ENCODE assay signal across 10 cellular contexts in the genomic region with DNA sequence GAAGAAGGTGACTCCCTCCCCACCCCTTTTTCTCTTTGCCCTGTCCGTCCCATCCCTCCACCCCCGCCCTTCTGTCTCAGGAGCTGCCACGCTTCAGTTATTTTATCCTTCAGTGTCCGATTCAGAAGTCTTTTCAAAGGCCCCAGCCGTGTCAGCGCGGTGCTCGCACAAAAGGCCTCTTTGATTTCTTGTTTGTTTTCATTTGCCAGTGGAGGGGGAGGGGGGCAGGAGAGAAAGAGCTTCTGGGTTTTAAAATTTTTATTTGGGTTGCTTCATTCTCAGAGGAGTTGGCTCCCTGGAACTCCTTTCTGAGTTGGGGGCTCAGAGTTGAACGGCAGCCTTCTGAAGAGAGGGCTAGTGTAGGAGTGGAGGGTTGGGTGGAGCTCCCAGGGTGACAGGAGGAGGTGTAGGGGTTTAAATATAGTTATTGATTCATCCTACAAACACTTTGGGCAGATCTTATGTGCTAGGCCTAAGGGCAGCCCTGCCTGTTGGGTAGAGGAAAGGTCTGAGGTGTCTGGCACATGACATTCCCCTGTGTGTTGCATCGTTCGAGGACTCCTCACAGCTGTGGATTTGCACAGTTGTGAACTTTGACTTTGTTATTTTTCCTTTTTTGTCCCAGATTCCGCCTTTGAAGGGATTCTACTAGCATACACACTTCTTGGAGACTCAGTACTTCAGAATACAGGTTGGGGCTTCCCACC. TPM values are rescaled to one million over a fixed set of nuclear protein-coding genes. Genes with fewer than 3 reads are reported as not detected.
DNase-seq lines count a peak whose midpoint lies in the region; TF ChIP-seq lines count a peak whose summit lies in the region.
"Had no signal": no experiment of that assay in that cellular context is flagged by ENCODE, and none has a peak within 500 bp of the region (broad histone marks: within the 10 kb centered on the region; RNA-seq: fewer than 3 reads in every experiment).

No MANE protein-coding gene starts in this region.

- H3K9me3 ChIP-seq in BLaER1 (no peaks in the 10 kb centered on the region), H9 (ENCODE audit: control insufficient read depth, low read depth, low read length) (no peaks in the 10 kb centered on the region)

- H4K20me1 ChIP-seq in BLaER1 = peaks cover 92% of the 10 kb centered on the region
- peaks cover 2% of the 10 kb centered on the region for H4K20me1 ChIP-seq in H9 (ENCODE audit: control insufficient read depth, insufficient read depth, insufficient read length)

- H2BK20ac ChIP-seq in H9 (ENCODE audit: low read depth, low read length, poor library complexity, severe bottlenecking) = no peak overlapping the region

- H3K23ac ChIP-seq in H9 (ENCODE audit: insufficient read length, low read depth, low read length) = no peak overlapping the region

- H3K4me1 Mint-ChIP-seq in nephron = peaks cover 81% of the 10 kb centered on the region
- H3K4me1 Mint-ChIP-seq in H9 = peaks cover 2 to 7% of the 10 kb centered on the region in 2 experiments
- H3K4me1 Mint-ChIP-seq in CD14-positive monocyte = peaks cover 4% of the 10 kb centered on the region

- H4K8ac ChIP-seq in H9 (replicated peaks; ENCODE audit: insufficient read length, low read depth, low read length) = no peak overlapping the region

- no peak overlapping the region for H4K91ac ChIP-seq in H9 (ENCODE audit: insufficient read length, low read depth, low read length)

- no peak overlapping the region for H2BK12ac ChIP-seq in H9 (ENCODE audit: insufficient read length, low read depth, low read length)

- H3K27me3 Mint-ChIP-seq in nephron (ENCODE audit: low read depth) (peaks cover 97% of the 10 kb centered on the region), H9 (ENCODE audit: low read depth) (peaks cover 96% of the 10 kb centered on the region), CD14-positive monocyte (ENCODE audit: low read depth in 3 of 3) (peaks cover 0 to 5% (median 3%) of the 10 kb centered on the region in 3 donors)

- H3K36me3 Mint-ChIP-seq in nephron (ENCODE audit: low read depth) (peaks cover 11% of the 10 kb centered on the region), H9 (ENCODE audit: insufficient read depth in 1 of 3, low read depth in 3 of 3) (no peaks in the 10 kb centered on the region), CD14-positive monocyte (no peaks in the 10 kb centered on the region)
- H3K36me3 Mint-ChIP-seq: CD8-positive, alpha-beta memory T cell had no signal

- H3K4me2 ChIP-seq in BLaER1 (peak overlapping the region; percentile 80), H9 (ENCODE audit: insufficient read depth, insufficient read length, low read length) (no peak overlapping the region)

- no peak overlapping the region for H3T11ph ChIP-seq in H9 (ENCODE audit: low read length)

- H3K79me1 ChIP-seq in H9 (ENCODE audit: insufficient read depth, low read depth, low read length, poor library complexity, severe bottlenecking) = no peaks in the 10 kb centered on the region

- WGBS in H9 (ENCODE audit: extremely low coverage, insufficient read length, low lambda C conversion rate) = no CpG with 5 or more reads among the region's 12 CpGs

- DNase-seq in NCI-H345 (lab: John Stamatoyannopoulos, UW) (peak; percentile 43), epidermal melanocyte (ENCODE audit: insufficient read length, low spot score) (peak; percentile 75), H9 (no peak), activated T-cell treated with anti-CD3 and anti-CD28 coated beads for 4 hours (no peak), iPS-NIHi11 (ENCODE audit: low spot score) (no peak), CD14-positive monocyte (ENCODE audit: low spot score) (no peak)
- DNase-seq: CD8-positive, alpha-beta memory T cell; NCI-H187 treated with DMSO at 0.1 percent for 48 hours had no signal

- peaks cover 46% of the 10 kb centered on the region for H3K36me3 ChIP-seq in BLaER1

- H2BK120ac ChIP-seq in H9 (ENCODE audit: low read depth, low read length, poor library complexity, severe bottlenecking) = no peak overlapping the region

- no peaks in the 10 kb centered on the region for H3K79me2 ChIP-seq in H9 (ENCODE audit: insufficient read depth, low read length)

- no peak overlapping the region for H2BK15ac ChIP-seq in H9 (ENCODE audit: low read depth, low read length)

- no peak overlapping the region for H3K18ac ChIP-seq in H9 (ENCODE audit: insufficient read length, low read depth, low read length)

- no peak overlapping the region for H2AK5ac ChIP-seq in H9 (ENCODE audit: insufficient read length, low read length)

- no peak overlapping the region; the same call in 1 of the 2 replicates for H3K4me3 ChIP-seq in BLaER1

- no peak for TF ChIP-seq CTCF in nephron (IDR thresholded peaks at IDR 0.05; ENCODE audit: unreplicated experiment in 3 of 3)
- TF ChIP-seq CTCF in H9 (conservative IDR thresholded peaks at IDR 0.05) = no peak
- no peak for TF ChIP-seq CTCF in CD14-positive monocyte (IDR thresholded peaks at IDR 0.05)

- no peak overlapping the region for H4K5ac ChIP-seq in H9 (ENCODE audit: insufficient read length, low read depth, low read length)

- H3K27me3 ChIP-seq in BLaER1 = no peaks in the 10 kb centered on the region
- H3K27me3 ChIP-seq in H9 (ENCODE audit: insufficient read depth, low read length) = peaks cover 20% of the 10 kb centered on the region; the same call in 1 of the 2 replicates

- peak overlapping the region in 2 of 3 experiments; percentile 11 to 15 for H3K4me3 Mint-ChIP-seq in nephron
- no peak overlapping the region for H3K4me3 Mint-ChIP-seq in H9
- no peak overlapping the region for H3K4me3 Mint-ChIP-seq in CD14-positive monocyte
- H3K4me3 Mint-ChIP-seq: CD8-positive, alpha-beta memory T cell had no signal

- no peak overlapping the region for H3K56ac ChIP-seq in H9 (ENCODE audit: insufficient read length, low read depth, low read length)

- no peak overlapping the region for H2AFZ ChIP-seq in H9 (ENCODE audit: low read length)

- intact Hi-C loops in CD14-positive monocyte (cut with micrococcal nuclease) = loop anchor here in 1 of 2 donors (10.0 kb wide), 1 partner anchor 47 kb away; no protein-coding TSS in a partner anchor

- H2BK5ac ChIP-seq in H9 (ENCODE audit: insufficient read length, low read length) = no peak overlapping the region

- H3K27ac Mint-ChIP-seq in nephron = peak overlapping the region in 2 of 3 experiments; percentile 63 to 76
- no peak overlapping the region for H3K27ac Mint-ChIP-seq in H9
- no peak overlapping the region for H3K27ac Mint-ChIP-seq in CD14-positive monocyte

- H3K9ac ChIP-seq in BLaER1 (peak overlapping the region; percentile 64), H9 (ENCODE audit: extremely low read depth, insufficient read length, low read length) (no peak overlapping the region)

- no peak overlapping the region for H3K14ac ChIP-seq in H9 (ENCODE audit: insufficient read depth, low read length)

- peak overlapping the region; percentile 66 for H3K27ac ChIP-seq in BLaER1
- H3K27ac ChIP-seq in H9 (ENCODE audit: insufficient read length, low read depth, low read length) = no peak overlapping the region

- no peak overlapping the region for H3K4ac ChIP-seq in H9 (ENCODE audit: low read depth, low read length)

- H3K4me1 ChIP-seq in BLaER1 (peaks cover 97% of the 10 kb centered on the region), H9 (ENCODE audit: insufficient read depth, low read length) (no peaks in the 10 kb centered on the region)

- no peaks in the 10 kb centered on the region for H3K23me2 ChIP-seq in H9 (ENCODE audit: insufficient read length, low read depth, low read length, poor library complexity, severe bottlenecking)

- H3K9me3 Mint-ChIP-seq in nephron (no peaks in the 10 kb centered on the region), H9 (no peaks in the 10 kb centered on the region), CD14-positive monocyte (peaks cover 0 to 2% (median 0%) of the 10 kb centered on the region in 7 donors)
- H3K9me3 Mint-ChIP-seq: CD8-positive, alpha-beta memory T cell had no signal

RNA-seq across cellular contexts. Expression of a gene that starts 36.8 kb away (rescaled TPM):
- total RNA-seq in H9 (2021) = 0.20 and 0.31 TPM in 2 replicates
- under 1 TPM; 0.25 to 0.90 TPM for polyA plus RNA-seq in CD14-positive monocyte

Comparison
In these comparisons a context has a peak if more than half of its experiments do, and no peak if none do; other contexts are left out.
1. DNase-seq: peak in NCI-H345 (single experiment) and epidermal melanocyte (single experiment); none in H9 (single experiment), activated T-cell treated with anti-CD3 and anti-CD28 coated beads for 4 hours (single experiment), iPS-NIHi11 (single experiment) and CD14-positive monocyte (single experiment).
2. H3K27ac Mint-ChIP-seq: peak in nephron (2 of 3); none in H9 (0 of 3) and CD14-positive monocyte (0 of 7).
3. H3K4me3 Mint-ChIP-seq: peak in nephron (2 of 3); none in H9 (0 of 2) and CD14-positive monocyte (0 of 2).